In the genomic region with DNA sequence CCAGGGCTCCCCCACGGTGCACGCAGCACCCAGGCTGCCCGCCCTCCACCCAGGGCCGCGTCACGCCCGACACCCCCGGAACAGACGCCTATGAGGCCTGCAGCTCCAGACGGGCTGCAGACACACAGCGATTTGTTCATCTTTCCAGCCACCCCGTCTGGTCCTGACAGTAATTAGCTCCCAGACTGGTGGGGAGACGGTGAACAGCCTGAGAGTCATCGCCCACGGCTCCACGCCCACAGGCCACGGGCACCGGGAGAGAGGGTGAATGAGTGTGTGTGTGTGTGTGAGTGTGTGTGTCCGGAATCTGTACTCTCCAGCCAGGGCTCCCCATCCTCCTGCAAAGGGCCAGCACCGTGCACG, we compare ENCODE assay signal across 8 cellular contexts. TPM values are rescaled to one million over a fixed set of nuclear protein-coding genes. Genes with fewer than 3 reads are reported as not detected.
DNase-seq lines count a peak whose midpoint lies in the region; ATAC-seq and TF ChIP-seq lines count a peak whose summit lies in the region.

No MANE protein-coding gene starts in this region.

- BruUV-seq in MCF 10A (replicated peaks; lab: Mats Ljungman, UMichigan): no TSS peak

- ATAC-seq in HG03342 (IDR thresholded peaks at IDR 0.05; ENCODE audit: unreplicated experiment) (no peak), HG02885 (IDR thresholded peaks at IDR 0.05; ENCODE audit: poor library complexity, unreplicated experiment) (no peak)

- H3K9me3 Mint-ChIP-seq in MCF 10A (ENCODE audit: unreplicated experiment): no peaks in the 10 kb centered on the region

- no peak for TF ChIP-seq CTCF in MCF 10A (IDR thresholded peaks at IDR 0.05; ENCODE audit: unreplicated experiment)

- peaks cover 33% of the 10 kb centered on the region for H3K4me1 Mint-ChIP-seq in MCF 10A (ENCODE audit: insufficient read depth, unreplicated experiment)

- 92% methylated on average over 21 of the region's 21 CpGs for WGBS in HUES64

- H3K4me1 ChIP-seq in HUES64 (ENCODE audit: insufficient read depth, low read length) (peaks cover 8% of the 10 kb centered on the region), mucosa of rectum (ENCODE audit: control insufficient read depth in 2 of 2, insufficient read depth in 2 of 2, low read length in 2 of 2) (peaks cover 42 to 46% of the 10 kb centered on the region in 2 donors)

- no peaks in the 10 kb centered on the region for H3K36me3 ChIP-seq in HUES64 (ENCODE audit: insufficient read depth, low read length)
- no peaks in the 10 kb centered on the region for H3K36me3 ChIP-seq in mucosa of rectum (ENCODE audit: control insufficient read depth in 2 of 2, insufficient read depth in 2 of 2, low read length in 2 of 2)

- peaks cover 34% of the 10 kb centered on the region for H3K27me3 ChIP-seq in HUES64 (ENCODE audit: insufficient read depth, low read length)
- peaks cover 0 to 9% of the 10 kb centered on the region in 2 donors for H3K27me3 ChIP-seq in mucosa of rectum (ENCODE audit: control insufficient read depth in 2 of 2, insufficient read depth in 2 of 2, low read length in 2 of 2)

- H3K27ac ChIP-seq in HUES64 (ENCODE audit: low read depth, low read length) (no peak overlapping the region), mucosa of rectum (ENCODE audit: low read depth in 2 of 2, low read length in 2 of 2) (peak overlapping the region in 1 of 2 donors; percentile 91)

- H3K4me3 ChIP-seq in HUES64 (ENCODE audit: low read length) (peak overlapping the region; percentile 57; the same call in 1 of the 2 replicates), mucosa of rectum (ENCODE audit: low read length in 2 of 2) (peak overlapping the region; percentile 69 to 82)

- H3K27me3 Mint-ChIP-seq in MCF 10A (ENCODE audit: insufficient read depth, unreplicated experiment): no peaks in the 10 kb centered on the region

- no peaks in the 10 kb centered on the region for H3K36me3 Mint-ChIP-seq in MCF 10A (ENCODE audit: insufficient read depth, unreplicated experiment)

- intact Hi-C loops in MCF 10A (cut with micrococcal nuclease): no loop called here

- no peak overlapping the region for H3K27ac Mint-ChIP-seq in MCF 10A (ENCODE audit: low read depth, unreplicated experiment)

- POLR2A ChIA-PET in MCF 10A (lab: Yijun Ruan, JAX): interaction anchor here (1.7 to 10.7 kb wide), 2 partner anchors 16 to 47 kb away, joined by 5 to 131 read pairs; partner anchors contain the start of gene GADD45B

- CTCF ChIA-PET in MCF 10A (lab: Yijun Ruan, JAX): interaction anchor here (0.7 kb wide), 1 partner anchor 20 kb away, joined by 3 read pairs; no protein-coding TSS in a partner anchor

- H3K4me3 Mint-ChIP-seq in MCF 10A (ENCODE audit: unreplicated experiment): peak overlapping the region; percentile 66

- H3K9me3 ChIP-seq in HUES64 (ENCODE audit: insufficient read depth, low read depth, low read length) (no peaks in the 10 kb centered on the region), mucosa of rectum (ENCODE audit: control insufficient read depth in 2 of 2, low read length in 2 of 2) (no peaks in the 10 kb centered on the region)

- DNase-seq in AG08396 (ENCODE audit: low spot score) (peak; percentile 81), MCF 10A (ENCODE audit: unreplicated experiment) (peak; percentile 16), NCI-H526 treated with DMSO at 0.1 percent for 48 hours (lab: John Stamatoyannopoulos, UW) (no peak), NCI-H1436 treated with DMSO at 0.1 percent for 48 hours (lab: John Stamatoyannopoulos, UW) (no peak)

- no peak overlapping the region for H3K9ac ChIP-seq in HUES64 (ENCODE audit: low read depth, low read length)
- peak overlapping the region; percentile 54 to 92 for H3K9ac ChIP-seq in mucosa of rectum (ENCODE audit: low read depth in 1 of 2, low read length in 2 of 2)

RNA-seq across cellular contexts. Expression of gene GADD45B, which starts 18.1 kb away (rescaled TPM):
- 4.4 TPM for polyA plus RNA-seq in HUES64 (2013, experiment 1 of 2)
- 5.1 TPM for polyA plus RNA-seq in HUES64 (2013, experiment 2 of 2)
- 28.0 and 53.8 TPM in 2 replicates for total RNA-seq in MCF 10A (2022)

RNA-seq across cellular contexts. Expression of gene LMNB2, which starts 37.3 kb away (rescaled TPM):
- 103 TPM for polyA plus RNA-seq in HUES64 (2013, experiment 1 of 2)
- polyA plus RNA-seq in HUES64 (2013, experiment 2 of 2): 105 TPM
- total RNA-seq in MCF 10A (2022): 85.2 and 85.6 TPM in 2 replicates

Comparison
In these comparisons a context has a peak if more than half of its experiments do, and no peak if none do; other contexts are left out.
1. DNase-seq: peak in AG08396 (single experiment) and MCF 10A (single experiment); none in NCI-H526 treated with DMSO at 0.1 percent for 48 hours (single experiment) and NCI-H1436 treated with DMSO at 0.1 percent for 48 hours (single experiment).